ENCODE assay signal across 8 cellular contexts in the genomic region with DNA sequence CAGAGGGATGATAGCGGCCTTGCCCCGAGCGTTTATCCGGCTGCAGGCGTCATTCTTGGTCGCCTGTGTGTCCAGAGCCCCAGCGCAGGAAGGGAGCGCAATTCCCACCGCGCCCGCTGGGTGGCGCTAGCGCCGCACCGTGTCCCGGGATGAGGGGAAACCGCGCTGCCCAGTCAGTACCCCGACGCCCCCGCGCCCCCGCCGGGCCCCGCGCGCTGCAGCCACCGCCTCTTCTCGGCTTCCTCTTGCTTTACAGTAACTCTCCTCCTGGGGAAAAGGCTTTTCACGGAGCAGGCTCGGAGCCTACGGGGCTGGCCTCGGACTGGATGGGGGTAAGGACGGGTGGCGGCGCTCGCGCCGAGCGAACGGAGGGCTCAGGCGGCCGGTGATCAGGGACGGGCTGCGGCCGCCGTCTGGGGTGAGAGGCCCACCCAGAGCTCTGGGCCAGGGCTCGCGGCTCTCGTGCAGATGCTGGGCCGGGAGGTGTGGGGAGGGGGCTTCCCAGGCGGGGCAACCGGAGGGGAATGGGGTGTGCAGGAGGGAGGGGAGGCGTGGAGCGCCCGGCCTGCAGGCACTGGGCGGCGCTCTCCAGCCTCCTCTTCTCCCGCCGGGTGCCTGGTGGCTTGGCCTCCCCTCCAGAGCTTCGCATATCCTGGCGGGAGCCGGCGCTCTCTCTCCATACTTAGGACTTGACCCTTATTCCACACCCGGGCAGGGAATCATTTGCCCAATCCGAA. TPM values are rescaled to one million over a fixed set of nuclear protein-coding genes. Genes with fewer than 3 reads are reported as not detected.
DNase-seq lines count a peak whose midpoint lies in the region; ATAC-seq and TF ChIP-seq lines count a peak whose summit lies in the region.

No MANE protein-coding gene starts in this region.

- H3K9me3 ChIP-seq in BE2C (no peaks in the 10 kb centered on the region), lower lobe of right lung (no peaks in the 10 kb centered on the region)

- H3K9me3 Mint-ChIP-seq in activated CD4-positive, alpha-beta memory T cell treated with anti-CD3 and anti-CD28 coated beads for 36 hours, result no peaks in the 10 kb centered on the region

- CTCF ChIA-PET in activated CD4-positive, alpha-beta memory T cell treated with anti-CD3 and anti-CD28 coated beads for 36 hours (lab: Charles Lee), result interaction anchor here (0.6 to 5.2 kb wide), 10 partner anchors 11 to 464 kb away, joined by 3 to 43 read pairs (median 4); no protein-coding TSS in a partner anchor

- H3K27ac Mint-ChIP-seq in activated CD4-positive, alpha-beta memory T cell treated with anti-CD3 and anti-CD28 coated beads for 36 hours, result peak overlapping the region; percentile 79

- peak overlapping the region; percentile 77 for H3K4me3 ChIP-seq in BE2C (ENCODE audit: low read depth, low read length)
- peak overlapping the region; percentile 86 for H3K4me3 ChIP-seq in lower lobe of right lung

- no peaks in the 10 kb centered on the region for H3K27me3 Mint-ChIP-seq in activated CD4-positive, alpha-beta memory T cell treated with anti-CD3 and anti-CD28 coated beads for 36 hours

- H3K4me1 ChIP-seq in BE2C (no peaks in the 10 kb centered on the region), lower lobe of right lung (peaks cover 7% of the 10 kb centered on the region)

- ATAC-seq in GM19043 (IDR thresholded peaks at IDR 0.05; ENCODE audit: low read depth, unreplicated experiment) (peak; percentile 65), HG03354 (IDR thresholded peaks at IDR 0.05; ENCODE audit: poor library complexity, severe bottlenecking, unreplicated experiment) (peak; percentile 84), lower lobe of right lung (peak; percentile 97 to 98)

- no peaks in the 10 kb centered on the region for H3K36me3 Mint-ChIP-seq in activated CD4-positive, alpha-beta memory T cell treated with anti-CD3 and anti-CD28 coated beads for 36 hours

- peaks cover 6% of the 10 kb centered on the region for H3K4me1 Mint-ChIP-seq in activated CD4-positive, alpha-beta memory T cell treated with anti-CD3 and anti-CD28 coated beads for 36 hours (ENCODE audit: low read depth)

- peak overlapping the region; percentile 75 for H3K27ac ChIP-seq in lower lobe of right lung

- TF ChIP-seq CTCF in BE2C (IDR thresholded peaks at IDR 0.05; ENCODE audit: low read depth, low read length) (peak; percentile 77), lower lobe of right lung (IDR thresholded peaks at IDR 0.05) (peak; percentile 98)

- H3K27me3 ChIP-seq in BE2C (no peaks in the 10 kb centered on the region; the same call in 1 of the 2 replicates), lower lobe of right lung (ENCODE audit: low read depth) (no peaks in the 10 kb centered on the region)

- peak; percentile 84 for DNase-seq in BE2C
- peak; percentile 25 for DNase-seq in NCI-H524 treated with DMSO at 0.1 percent for 48 hours (lab: John Stamatoyannopoulos, UW)
- DNase-seq in activated CD4-positive, alpha-beta memory T cell treated with anti-CD3 and anti-CD28 coated beads for 36 hours, result peak; percentile 94
- DNase-seq in ecto neural progenitor cell (ENCODE audit: low spot score), result peak; percentile 99
- DNase-seq in lower lobe of right lung, result peak; percentile 90
- DNase-seq in stimulated activated CD4-positive, alpha-beta T cell treated with anti-CD3 and anti-CD28 coated beads, TNF-alpha, amount 100 ng/mL, for 24 hours (ENCODE audit: low read depth in 3 of 3), result peak; percentile 78 to 88 (median 79)

- POLR2A ChIA-PET in activated CD4-positive, alpha-beta memory T cell treated with anti-CD3 and anti-CD28 coated beads for 36 hours (lab: Charles Lee), result no interaction called here

- peak overlapping the region; percentile 85 for H3K4me3 Mint-ChIP-seq in activated CD4-positive, alpha-beta memory T cell treated with anti-CD3 and anti-CD28 coated beads for 36 hours

- H3K36me3 ChIP-seq in BE2C, result no peaks in the 10 kb centered on the region
- H3K36me3 ChIP-seq in lower lobe of right lung, result no peaks in the 10 kb centered on the region

- intact Hi-C loops in activated CD4-positive, alpha-beta memory T cell treated with anti-CD3 and anti-CD28 coated beads for 36 hours (cut with micrococcal nuclease), result loop anchor here (1.0 to 10.0 kb wide), 6 partner anchors 184 to 1272 kb away; no protein-coding TSS in a partner anchor
- intact Hi-C loops in lower lobe of right lung (cut with DNase I), result loop anchor here (5.0 kb wide), 1 partner anchor 210 kb away; no protein-coding TSS in a partner anchor

RNA-seq across cellular contexts. Expression of a gene that starts 29.8 kb away (rescaled TPM):
- not detected for polyA plus RNA-seq in BE2C (2012; ENCODE audit: insufficient read depth, insufficient read length, low read depth)
- total RNA-seq in activated CD4-positive, alpha-beta memory T cell treated with anti-CD3 and anti-CD28 coated beads for 36 hours, result not detected
- total RNA-seq in lower lobe of right lung, result not detected

RNA-seq across cellular contexts. Expression of a gene that starts 46.0 kb away (rescaled TPM):
- not detected for polyA plus RNA-seq in BE2C (2012; ENCODE audit: insufficient read depth, insufficient read length, low read depth)
- total RNA-seq in activated CD4-positive, alpha-beta memory T cell treated with anti-CD3 and anti-CD28 coated beads for 36 hours, result not detected
- total RNA-seq in lower lobe of right lung, result not detected

Comparison
In these comparisons a context has a peak if more than half of its experiments do, and no peak if none do; other contexts are left out.
1. Peak in every context shown above with its lines: DNase-seq, ATAC-seq, H3K4me3 ChIP-seq and H3K27ac ChIP-seq.
2. DNase-seq: peak in every context shown above with its lines; median percentile 99 in ecto neural progenitor cell; 94 in activated CD4-positive, alpha-beta memory T cell treated with anti-CD3 and anti-CD28 coated beads for 36 hours; 90 in lower lobe of right lung; 84 in BE2C; 79 in stimulated activated CD4-positive, alpha-beta T cell treated with anti-CD3 and anti-CD28 coated beads, TNF-alpha, amount 100 ng/mL, for 24 hours; 25 in NCI-H524 treated with DMSO at 0.1 percent for 48 hours.